8 cellular contexts compared by ENCODE assay signal in the genomic region with DNA sequence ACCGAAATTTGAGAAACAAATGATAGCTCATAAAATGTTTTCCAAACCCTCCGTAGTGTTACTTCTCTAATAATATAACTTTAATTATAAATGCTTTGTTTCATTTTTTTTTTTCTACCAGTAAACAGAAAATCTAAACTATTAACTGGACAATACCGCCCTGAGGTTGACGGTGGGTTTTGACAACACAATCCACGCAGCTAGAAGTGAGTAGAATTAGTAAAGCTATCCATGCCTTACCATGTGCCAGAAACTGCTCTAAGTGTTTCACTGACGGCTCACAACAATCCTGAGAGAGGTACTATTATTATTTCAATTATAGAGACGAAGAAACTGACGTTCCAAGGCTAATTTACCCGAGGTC. TPM values are rescaled to one million over a fixed set of nuclear protein-coding genes. Genes with fewer than 3 reads are reported as not detected.
DNase-seq lines count a peak whose midpoint lies in the region; ATAC-seq and TF ChIP-seq lines count a peak whose summit lies in the region.

No MANE protein-coding gene starts in this region.

- peak; percentile 22 for ATAC-seq in activated CD8-positive, alpha-beta memory T cell treated with anti-CD3 and anti-CD28 coated beads, Interleukin-2, amount 10 ng/mL, durations not matched to agents 7 days and 5 days
- ATAC-seq in activated B cell treated with CpG ODN at 0.5 μM for 24 hours (ENCODE audit: low read depth): no peak

- H3K27ac Mint-ChIP-seq in activated CD8-positive, alpha-beta memory T cell treated with anti-CD3 and anti-CD28 coated beads, Interleukin-2, amount 10 ng/mL, durations not matched to agents 7 days and 5 days: peak overlapping the region; percentile 93
- peak overlapping the region; percentile 94 for H3K27ac Mint-ChIP-seq in activated B cell treated with CpG ODN at 0.5 μM for 24 hours

- no peaks in the 10 kb centered on the region for H3K9me3 ChIP-seq in stomach smooth muscle (ENCODE audit: control insufficient read depth in 2 of 2, low read length in 2 of 2)

- POLR2A ChIA-PET in activated B cell treated with CpG ODN at 0.5 μM for 24 hours (lab: Charles Lee): interaction anchor here (0.6 to 1.3 kb wide), 10 partner anchors 10 to 493 kb away, joined by 3 read pairs; a partner anchor contains a TSS

- no peak for TF ChIP-seq CTCF in activated B cell treated with CpG ODN at 0.5 μM for 24 hours (IDR thresholded peaks at IDR 0.05)

- no peaks in the 10 kb centered on the region for H3K27me3 ChIP-seq in stomach smooth muscle (ENCODE audit: control insufficient read depth in 1 of 2, insufficient read depth in 2 of 2, low read length in 2 of 2)

- H3K4me1 ChIP-seq in stomach smooth muscle (ENCODE audit: control insufficient read depth, insufficient read depth, low read length): peaks cover 7% of the 10 kb centered on the region

- H3K36me3 ChIP-seq in stomach smooth muscle (ENCODE audit: control insufficient read depth in 2 of 2, insufficient read depth in 2 of 2, low read length in 2 of 2): no peaks in the 10 kb centered on the region

- H3K9ac ChIP-seq in stomach smooth muscle (ENCODE audit: low read length in 2 of 2): peak overlapping the region; percentile 91 to 95

- H3K4me3 ChIP-seq in iPS-11a (ENCODE audit: low read depth, low read length) (peak overlapping the region; percentile 75), stomach smooth muscle (ENCODE audit: low read length in 2 of 2) (peak overlapping the region; percentile 87 to 98)

- no peaks in the 10 kb centered on the region for H3K27me3 Mint-ChIP-seq in activated CD8-positive, alpha-beta memory T cell treated with anti-CD3 and anti-CD28 coated beads, Interleukin-2, amount 10 ng/mL, durations not matched to agents 7 days and 5 days
- no peaks in the 10 kb centered on the region for H3K27me3 Mint-ChIP-seq in activated B cell treated with CpG ODN at 0.5 μM for 24 hours

- no peaks in the 10 kb centered on the region for H3K9me3 Mint-ChIP-seq in activated CD8-positive, alpha-beta memory T cell treated with anti-CD3 and anti-CD28 coated beads, Interleukin-2, amount 10 ng/mL, durations not matched to agents 7 days and 5 days (ENCODE audit: low read depth)
- H3K9me3 Mint-ChIP-seq in activated B cell treated with CpG ODN at 0.5 μM for 24 hours: no peaks in the 10 kb centered on the region

- CTCF ChIA-PET in activated CD8-positive, alpha-beta memory T cell treated with anti-CD3 and anti-CD28 coated beads, Interleukin-2, amount 10 ng/mL, durations not matched to agents 7 days and 5 days (lab: Charles Lee): interaction anchor here (0.8 kb wide), 1 partner anchor 503 kb away, joined by 4 read pairs; no protein-coding TSS in a partner anchor
- CTCF ChIA-PET in activated B cell treated with CpG ODN at 0.5 μM for 24 hours (lab: Charles Lee): no interaction called here

- H3K4me3 Mint-ChIP-seq in activated CD8-positive, alpha-beta memory T cell treated with anti-CD3 and anti-CD28 coated beads, Interleukin-2, amount 10 ng/mL, durations not matched to agents 7 days and 5 days: peak overlapping the region; percentile 87
- peak overlapping the region; percentile 93 for H3K4me3 Mint-ChIP-seq in activated B cell treated with CpG ODN at 0.5 μM for 24 hours

- peaks cover 22% of the 10 kb centered on the region for H3K4me1 Mint-ChIP-seq in activated CD8-positive, alpha-beta memory T cell treated with anti-CD3 and anti-CD28 coated beads, Interleukin-2, amount 10 ng/mL, durations not matched to agents 7 days and 5 days
- H3K4me1 Mint-ChIP-seq in activated B cell treated with CpG ODN at 0.5 μM for 24 hours: peaks cover 16% of the 10 kb centered on the region

- DNase-seq in activated CD8-positive, alpha-beta memory T cell treated with anti-CD3 and anti-CD28 coated beads, Interleukin-2, amount 10 ng/mL, durations not matched to agents 7 days and 5 days: no peak
- DNase-seq in activated CD8-positive, alpha-beta memory T cell treated with anti-CD3 and anti-CD28 coated beads for 24 hours: no peak
- no peak for DNase-seq in activated B cell treated with CpG ODN at 0.5 μM for 24 hours
- DNase-seq in AG08395 (ENCODE audit: low spot score): no peak
- DNase-seq in NCI-H524 (lab: John Stamatoyannopoulos, UW): no peak
- no peak for DNase-seq in DMS53 (lab: John Stamatoyannopoulos, UW)

- intact Hi-C loops in activated B cell treated with CpG ODN at 0.5 μM for 24 hours (cut with micrococcal nuclease): loop anchor here (1.0 to 5.0 kb wide), 8 partner anchors 14 to 1019 kb away; a partner anchor contains a TSS

- peak overlapping the region; percentile 55 for H3K27ac ChIP-seq in stomach smooth muscle (ENCODE audit: low read length)

- H3K36me3 Mint-ChIP-seq in activated CD8-positive, alpha-beta memory T cell treated with anti-CD3 and anti-CD28 coated beads, Interleukin-2, amount 10 ng/mL, durations not matched to agents 7 days and 5 days: peaks cover 5% of the 10 kb centered on the region
- H3K36me3 Mint-ChIP-seq in activated B cell treated with CpG ODN at 0.5 μM for 24 hours (ENCODE audit: low read depth): peaks cover 10% of the 10 kb centered on the region

RNA-seq across cellular contexts. Expression of a gene that starts 0.4 kb away (rescaled TPM):
- 10 to 100 TPM; 12.4 to 14.1 TPM for total RNA-seq in activated CD8-positive, alpha-beta memory T cell treated with anti-CD3 and anti-CD28 coated beads, Interleukin-2, amount 10 ng/mL, durations not matched to agents 7 days and 5 days
- 17.8 and 19.3 TPM in 2 replicates for total RNA-seq in activated B cell treated with CpG ODN at 0.5 μM for 24 hours

RNA-seq across cellular contexts. Expression of a gene that starts 15.0 kb away (rescaled TPM):
- total RNA-seq in activated CD8-positive, alpha-beta memory T cell treated with anti-CD3 and anti-CD28 coated beads, Interleukin-2, amount 10 ng/mL, durations not matched to agents 7 days and 5 days: 10 to 100 TPM; 36.3 to 43.4 TPM
- total RNA-seq in activated B cell treated with CpG ODN at 0.5 μM for 24 hours: 37.2 and 38.0 TPM in 2 replicates
